Comparison of ENCODE assay signal across 8 cellular contexts in the genomic region with DNA sequence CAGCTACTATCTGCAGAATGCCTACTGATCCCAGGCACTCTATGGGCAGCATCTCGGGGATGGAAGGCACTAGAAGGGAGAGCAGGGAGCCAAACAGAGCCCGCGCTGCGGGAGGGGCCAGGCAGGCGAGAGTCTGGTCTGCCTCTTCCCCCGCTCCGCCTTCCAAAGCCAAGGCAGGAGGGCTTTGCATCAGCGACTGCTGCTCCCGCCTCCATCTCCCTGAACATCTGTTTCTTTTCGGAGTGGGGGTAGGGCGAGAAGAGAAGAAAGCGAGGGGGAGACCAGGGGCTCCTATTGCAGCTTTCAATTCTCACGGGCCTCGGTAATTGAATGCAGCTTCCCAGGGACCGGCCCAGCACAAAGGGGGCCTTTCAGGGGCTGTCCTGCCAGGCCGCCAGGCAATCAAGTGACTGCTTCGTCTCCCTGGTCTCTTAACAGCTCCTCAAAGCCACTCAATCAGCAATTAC.
A peak's percentile ranks its signal among the peaks of the same experiment; 100 is the strongest.
DNase-seq lines count a peak whose midpoint lies in the region; ATAC-seq and TF ChIP-seq lines count a peak whose summit lies in the region.

No MANE protein-coding gene starts in this region.

- ATAC-seq in HG02973 (IDR thresholded peaks at IDR 0.05; ENCODE audit: unreplicated experiment) (no peak), HG03280 (IDR thresholded peaks at IDR 0.05; ENCODE audit: unreplicated experiment) (no peak), HG03432 (IDR thresholded peaks at IDR 0.05; ENCODE audit: unreplicated experiment) (no peak)

- H3K4me3 ChIP-seq in HFF-Myc (replicated peaks; ENCODE audit: low read depth, low read length) = peak overlapping the region; percentile 24

- TF ChIP-seq CTCF in HFF-Myc (IDR thresholded peaks at IDR 0.05; ENCODE audit: low read depth, low read length, missing control alignments) = no peak

- peak; percentile 70 for DNase-seq in HFF-Myc (ENCODE audit: extremely low read depth, low read depth)
- DNase-seq in astrocyte of the hippocampus (ENCODE audit: low read depth, low spot score) = peak; percentile 91
- DNase-seq in iPS-NIHi7 (ENCODE audit: extremely low spot score) = peak; percentile 78
- DNase-seq in stromal cell of bone marrow (ENCODE audit: low read depth) = peak; percentile 52
- DNase-seq in SW 1271 (lab: John Stamatoyannopoulos, UW) = no peak

Comparison
In these comparisons a context has a peak if more than half of its experiments do, and no peak if none do; other contexts are left out.
1. DNase-seq: peak in HFF-Myc (single experiment), astrocyte of the hippocampus (single experiment), iPS-NIHi7 (single experiment) and stromal cell of bone marrow (single experiment); none in SW 1271 (0 of 2).